35 cellular contexts compared by ENCODE assay signal in the genomic region with DNA sequence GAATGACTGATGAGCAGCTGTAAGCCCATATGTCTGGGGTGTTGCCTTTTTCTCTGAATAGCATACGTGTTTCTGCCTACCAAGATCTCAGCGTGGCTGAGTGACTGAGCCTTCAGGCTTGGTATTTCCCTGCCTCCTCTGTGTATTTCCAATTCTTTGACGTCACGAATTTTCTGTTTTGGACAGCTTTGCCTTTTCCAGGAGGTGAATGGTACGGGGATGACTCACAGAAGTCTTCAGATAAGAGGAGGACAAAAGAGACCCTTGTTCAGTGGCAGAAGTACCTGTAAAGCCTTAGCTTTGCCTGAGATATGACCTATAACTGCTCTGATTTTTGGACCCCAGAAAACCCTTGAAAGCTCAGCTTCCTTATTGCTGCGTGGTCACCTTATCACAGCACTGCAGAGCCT.
DNase-seq lines count a peak whose midpoint lies in the region; ATAC-seq and TF ChIP-seq lines count a peak whose summit lies in the region.
"Had no signal": no experiment of that assay in that cellular context is flagged by ENCODE, and none has a peak within 500 bp of the region (broad histone marks: within the 10 kb centered on the region; RNA-seq: fewer than 3 reads in every experiment).

No MANE protein-coding gene starts in this region.

- H3K27ac Mint-ChIP-seq in MCF 10A (ENCODE audit: low read depth, unreplicated experiment) = no peak overlapping the region
- H3K27ac Mint-ChIP-seq in glutamatergic neuron (ENCODE audit: unreplicated experiment) = peak overlapping the region; percentile 79
- H3K27ac Mint-ChIP-seq in neural progenitor cell = peak overlapping the region; percentile 34
- H3K27ac Mint-ChIP-seq: activated naive CD4-positive, alpha-beta T cell treated with anti-CD3 and anti-CD28 coated beads, Interleukin-2, amount 50 U/mL, for 72 hours; activated T-helper 2 cell treated with anti-CD3 and anti-CD28 coated beads, Interferon-gamma antibody, Interleukin-2, Interleukin-4, amounts not matched to agents 10 μg/mL and 5 μg/mL and 100 μg/mL, durations not matched to agents 14 hours and 24 hours and 36 hours; stimulated activated naive B cell treated with anti-CD40 and anti-IgM and Interleukin-4, amounts not matched to agents 10 μg/mL and 1 μg/mL and 100 μg/mL, for 72 hours had no signal

- BruUV-seq in MCF 10A (replicated peaks; lab: Mats Ljungman, UMichigan) = no TSS peak

- no peaks in the 10 kb centered on the region for H4K20me1 ChIP-seq in neural progenitor cell (ENCODE audit: low read depth)

- WGBS in tibial nerve, 2 donors = 56 to 68% methylated on average over 6 of the region's 6 CpGs
- 34 to 47% (median 41%) methylated on average over 6 of the region's 6 CpGs for WGBS in heart left ventricle, 4 donors

- no peak for TF ChIP-seq EP300 in tibial nerve (IDR thresholded peaks at IDR 0.05)

- ATAC-seq in Right ventricle myocardium inferior (no peak), heart left ventricle (no peak)
- ATAC-seq: activated naive CD4-positive, alpha-beta T cell treated with anti-CD3 and anti-CD28 coated beads, Interleukin-2, amount 50 U/mL, for 72 hours; gastroesophageal sphincter; left ventricle myocardium superior; psoas muscle; stimulated activated naive B cell treated with anti-CD40 and anti-IgM and Interleukin-4, amounts not matched to agents 10 μg/mL and 1 μg/mL and 100 μg/mL, for 72 hours had no signal

- H3K27me3 ChIP-seq in breast epithelium = no peaks in the 10 kb centered on the region
- H3K27me3 ChIP-seq in neural progenitor cell = no peaks in the 10 kb centered on the region
- no peaks in the 10 kb centered on the region for H3K27me3 ChIP-seq in tibial nerve
- H3K27me3 ChIP-seq in heart left ventricle = no peaks in the 10 kb centered on the region
- H3K27me3 ChIP-seq: Peyer's patch had no signal

- intact Hi-C loops in MCF 10A (cut with micrococcal nuclease) = no loop called here
- intact Hi-C loops in breast epithelium (cut with DNase I; ENCODE audit: low total_unique reads) = no loop called here
- intact Hi-C loops in Right ventricle myocardium inferior (cut with DNase I) = no loop called here
- intact Hi-C loops in heart left ventricle (cut with DNase I) = no loop called here

- H3F3A ChIP-seq in neural progenitor cell (ENCODE audit: low read depth) = no peaks in the 10 kb centered on the region

- H2AFZ ChIP-seq in neural progenitor cell (replicated peaks) = peak overlapping the region; percentile 32

- H3K9ac ChIP-seq in neural progenitor cell = no peak overlapping the region

- no peaks in the 10 kb centered on the region for H3K79me2 ChIP-seq in neural progenitor cell (ENCODE audit: low read depth)

- CTCF ChIA-PET in MCF 10A (lab: Yijun Ruan, JAX) = no interaction called here

- DNase-seq in MCF 10A (ENCODE audit: unreplicated experiment) (peak; percentile 11), breast epithelium (ENCODE audit: low spot score in 2 of 2) (no peak), glutamatergic neuron (no peak), neural progenitor cell (ENCODE audit: low spot score) (no peak), Right ventricle myocardium inferior (ENCODE audit: missing footprints) (no peak), tibial nerve (ENCODE audit: low spot score in 2 of 2) (no peak), AG08396 (ENCODE audit: low spot score) (no peak), heart left ventricle (no peak)
- DNase-seq: 8988T; activated CD4-positive, alpha-beta T cell treated with anti-CD3 and anti-CD28 coated beads for 48 hours; activated CD8-positive, alpha-beta memory T cell treated with anti-CD3 and anti-CD28 coated beads for 24 hours; activated T-cell treated with anti-CD3 and anti-CD28 coated beads for 4 hours; dermis blood vessel endothelial cell; DMS79 treated with DMSO at 0.1 percent for 48 hours; GF-D8; Karpas-422; left ventricle myocardium superior; NCI-H1417; NCI-H2081; NCI-H226; NCI-H526 treated with DMSO at 0.1 percent for 48 hours; nucleus accumbens; Peyer's patch; psoas muscle; stimulated activated naive B cell treated with anti-CD40 and anti-IgM and Interleukin-4, amounts not matched to agents 10 μg/mL and 1 μg/mL and 100 μg/mL, for 72 hours; substantia nigra; SW 1271; T-helper 9 cell; WERI-Rb-1 had no signal

- H3K9me3 ChIP-seq in breast epithelium (peaks cover 0 to 12% of the 10 kb centered on the region in 2 donors), neural progenitor cell (ENCODE audit: low read depth) (no peaks in the 10 kb centered on the region), tibial nerve (peaks cover 0 to 22% (median 0%) of the 10 kb centered on the region in 4 donors), heart left ventricle (peaks cover 0 to 11% (median 1%) of the 10 kb centered on the region in 12 donors)
- H3K9me3 ChIP-seq: HAP-1, Peyer's patch, psoas muscle had no signal

- H3K36me3 Mint-ChIP-seq in MCF 10A (ENCODE audit: insufficient read depth, unreplicated experiment) = peaks cover 6% of the 10 kb centered on the region
- H3K36me3 Mint-ChIP-seq in glutamatergic neuron (ENCODE audit: unreplicated experiment) = peaks cover 5% of the 10 kb centered on the region
- peaks cover 11% of the 10 kb centered on the region for H3K36me3 Mint-ChIP-seq in neural progenitor cell
- H3K36me3 Mint-ChIP-seq: activated naive CD4-positive, alpha-beta T cell treated with anti-CD3 and anti-CD28 coated beads, Interleukin-2, amount 50 U/mL, for 72 hours; stimulated activated naive B cell treated with anti-CD40 and anti-IgM and Interleukin-4, amounts not matched to agents 10 μg/mL and 1 μg/mL and 100 μg/mL, for 72 hours had no signal

- H3K9me3 Mint-ChIP-seq in MCF 10A (ENCODE audit: unreplicated experiment) = peaks cover 45% of the 10 kb centered on the region
- peaks cover 22% of the 10 kb centered on the region for H3K9me3 Mint-ChIP-seq in glutamatergic neuron (ENCODE audit: unreplicated experiment)
- peaks cover 7% of the 10 kb centered on the region for H3K9me3 Mint-ChIP-seq in neural progenitor cell

- H3K36me3 ChIP-seq in breast epithelium (no peaks in the 10 kb centered on the region), neural progenitor cell (no peaks in the 10 kb centered on the region), tibial nerve (no peaks in the 10 kb centered on the region), heart left ventricle (no peaks in the 10 kb centered on the region)
- H3K36me3 ChIP-seq: gastroesophageal sphincter, HAP-1, Peyer's patch, WERI-Rb-1 had no signal

- no peak overlapping the region for H3K4me3 ChIP-seq in breast epithelium
- no peak overlapping the region for H3K4me3 ChIP-seq in neural progenitor cell
- no peak overlapping the region for H3K4me3 ChIP-seq in tibial nerve
- no peak overlapping the region for H3K4me3 ChIP-seq in heart left ventricle
- H3K4me3 ChIP-seq: gastroesophageal sphincter, HAP-1, Peyer's patch, psoas muscle had no signal

- TF ChIP-seq POLR2A in breast epithelium (IDR thresholded peaks at IDR 0.05) (no peak), tibial nerve (IDR thresholded peaks at IDR 0.05) (no peak), heart left ventricle (IDR thresholded peaks at IDR 0.05) (no peak)

- POLR2A ChIA-PET in MCF 10A (lab: Yijun Ruan, JAX) = no interaction called here

- H3K4me3 Mint-ChIP-seq in MCF 10A (ENCODE audit: unreplicated experiment) (no peak overlapping the region), glutamatergic neuron (ENCODE audit: unreplicated experiment) (no peak overlapping the region), neural progenitor cell (no peak overlapping the region)
- H3K4me3 Mint-ChIP-seq: central memory CD8-positive, alpha-beta T cell; stimulated activated naive B cell treated with anti-CD40 and anti-IgM and Interleukin-4, amounts not matched to agents 10 μg/mL and 1 μg/mL and 100 μg/mL, for 72 hours had no signal

- H3K27ac ChIP-seq in breast epithelium = no peak overlapping the region
- no peak overlapping the region for H3K27ac ChIP-seq in neural progenitor cell
- H3K27ac ChIP-seq in tibial nerve = no peak overlapping the region
- H3K27ac ChIP-seq in heart left ventricle = no peak overlapping the region
- H3K27ac ChIP-seq: C4-2B, gastroesophageal sphincter, Peyer's patch, psoas muscle, WERI-Rb-1 had no signal

- no peak overlapping the region for H3K4me2 ChIP-seq in neural progenitor cell

- H3K4me1 ChIP-seq in breast epithelium = no peaks in the 10 kb centered on the region
- H3K4me1 ChIP-seq in neural progenitor cell = no peaks in the 10 kb centered on the region
- H3K4me1 ChIP-seq in tibial nerve = no peaks in the 10 kb centered on the region
- H3K4me1 ChIP-seq in heart left ventricle = no peaks in the 10 kb centered on the region
- H3K4me1 ChIP-seq: gastroesophageal sphincter, HAP-1, Peyer's patch, psoas muscle had no signal

- H3K27me3 Mint-ChIP-seq in MCF 10A (ENCODE audit: insufficient read depth, unreplicated experiment) (no peaks in the 10 kb centered on the region), glutamatergic neuron (ENCODE audit: unreplicated experiment) (no peaks in the 10 kb centered on the region), neural progenitor cell (ENCODE audit: insufficient read depth, low read depth) (no peaks in the 10 kb centered on the region)
- H3K27me3 Mint-ChIP-seq: stimulated activated naive B cell treated with anti-CD40 and anti-IgM and Interleukin-4, amounts not matched to agents 10 μg/mL and 1 μg/mL and 100 μg/mL, for 72 hours had no signal

- TF ChIP-seq CTCF in MCF 10A (IDR thresholded peaks at IDR 0.05; ENCODE audit: unreplicated experiment) (no peak), breast epithelium (IDR thresholded peaks at IDR 0.05) (no peak), glutamatergic neuron (IDR thresholded peaks at IDR 0.05; ENCODE audit: partially characterized antibody, unreplicated experiment) (no peak), neural progenitor cell (IDR thresholded peaks at IDR 0.05) (no peak), tibial nerve (IDR thresholded peaks at IDR 0.05) (no peak), heart left ventricle (IDR thresholded peaks at IDR 0.05) (no peak)

- H3K4me1 Mint-ChIP-seq in MCF 10A (ENCODE audit: insufficient read depth, unreplicated experiment) (no peaks in the 10 kb centered on the region), glutamatergic neuron (ENCODE audit: low read depth, unreplicated experiment) (peaks cover 8% of the 10 kb centered on the region), neural progenitor cell (peaks cover 14% of the 10 kb centered on the region)
- H3K4me1 Mint-ChIP-seq: central memory CD8-positive, alpha-beta T cell; stimulated activated naive B cell treated with anti-CD40 and anti-IgM and Interleukin-4, amounts not matched to agents 10 μg/mL and 1 μg/mL and 100 μg/mL, for 72 hours had no signal
